Comparison of ENCODE assay signal across 10 cellular contexts in the genomic region with DNA sequence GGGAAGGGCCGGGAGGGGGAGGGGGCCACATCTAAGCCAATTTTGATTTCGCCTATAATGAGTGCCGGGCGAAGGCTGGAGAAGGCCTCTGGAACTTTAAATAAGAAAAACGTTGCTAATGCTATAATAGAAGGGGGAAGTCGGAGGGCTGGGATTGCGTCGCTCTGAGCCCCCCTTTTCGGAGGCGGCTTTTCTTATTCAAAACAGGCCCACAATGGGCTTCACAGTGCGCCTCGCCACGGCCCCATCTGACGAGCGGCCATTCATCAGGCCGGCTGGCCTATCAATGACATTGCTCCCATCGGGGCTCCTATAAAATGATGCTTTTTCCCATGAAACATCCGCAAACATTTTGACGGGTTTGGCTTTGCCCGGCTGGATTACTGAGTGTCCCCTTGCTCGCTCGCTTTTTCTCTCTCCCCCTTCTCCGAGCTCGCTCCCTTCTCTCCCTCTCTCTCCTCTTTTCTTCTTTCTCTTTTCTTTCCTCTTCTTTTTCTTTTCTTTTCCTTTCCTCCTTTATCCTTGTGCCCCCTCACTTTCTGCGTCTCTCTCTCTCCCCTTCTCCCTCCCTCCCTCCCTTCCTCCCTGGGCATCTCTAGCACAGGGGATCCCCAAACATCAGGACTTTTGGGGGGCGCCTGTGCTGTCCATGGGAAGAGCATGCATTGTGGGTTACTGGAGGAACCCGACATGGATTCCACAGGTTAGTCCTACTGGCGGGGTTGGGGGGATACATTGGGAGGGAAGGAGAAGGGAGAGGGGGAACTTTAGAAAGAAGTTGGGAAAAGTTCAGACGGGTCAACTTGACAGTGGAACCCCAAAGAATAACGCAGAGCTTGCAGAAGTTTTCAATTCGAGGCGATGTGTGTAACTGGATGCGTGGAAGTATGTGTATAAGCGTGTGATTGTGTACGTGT. TPM values are rescaled to one million over a fixed set of nuclear protein-coding genes. Genes with fewer than 3 reads are reported as not detected.
DNase-seq lines count a peak whose midpoint lies in the region; ATAC-seq and TF ChIP-seq lines count a peak whose summit lies in the region.
"Had no signal": no experiment of that assay in that cellular context is flagged by ENCODE, and none has a peak within 500 bp of the region (broad histone marks: within the 10 kb centered on the region; RNA-seq: fewer than 3 reads in every experiment).

RFX4 (plus strand) TSS at position 344 of the 917 bp plus-strand sequence; CDS start at position 661, 317 bp downstream.

- no peaks in the 10 kb centered on the region for H3K36me3 Mint-ChIP-seq in CD4-positive, alpha-beta T cell (ENCODE audit: low read depth)

- no peak within 1 kb of the TSS for H2AFZ ChIP-seq in neural cell (ENCODE audit: low read depth, low read length)

- 0% methylated on average over 35 of the region's 35 CpGs for WGBS in ectodermal cell, 2 experiments
- WGBS in adrenal gland, 4 donors = 1 to 5% (median 3%) methylated on average over 31 to 35 of the region's 35 CpGs

- no peaks in the 10 kb centered on the region for H3F3A ChIP-seq in neural cell (ENCODE audit: insufficient read depth, low read length, poor library complexity, severe bottlenecking)

- POLR2A ChIA-PET in CD4-positive, alpha-beta T cell (lab: Charles Lee) = no interaction called here

- TF ChIP-seq CTCF in CD4-positive, alpha-beta T cell (IDR thresholded peaks at IDR 0.05) = no peak
- TF ChIP-seq CTCF in neural cell (IDR thresholded peaks at IDR 0.05; ENCODE audit: poor library complexity, severe bottlenecking) (no peak), adrenal gland (IDR thresholded peaks at IDR 0.05) (no peak)

- no peak for TF ChIP-seq EP300 in neural cell (conservative IDR thresholded peaks at IDR 0.05; ENCODE audit: poor library complexity, severe bottlenecking)

- H3K36me3 ChIP-seq in MG63 (no peaks in the 10 kb centered on the region), ectodermal cell (ENCODE audit: control insufficient read depth, insufficient read depth, low read length) (no peaks in the 10 kb centered on the region), neural cell (ENCODE audit: insufficient read depth, low read length) (no peaks in the 10 kb centered on the region), adrenal gland (replicated peaks in 1 of 2) (no peaks in the 10 kb centered on the region)
- H3K36me3 ChIP-seq: WERI-Rb-1 had no signal

- H3K4me2 ChIP-seq in neural cell (ENCODE audit: low read length) = peak within 1 kb of the TSS; percentile 30

- ATAC-seq in CD4-positive, alpha-beta T cell (ENCODE audit: poor library complexity) = no peak
- no peak for ATAC-seq in activated CD4-positive, CD25-positive, alpha-beta regulatory T cell treated with anti-CD3 and anti-CD28 coated beads, Interleukin-2, amount 50 U/mL, for 24 hours

- DNase-seq in CD4-positive, alpha-beta T cell = no peak
- DNase-seq in MG63 (no peak), NCI-H1048 (lab: John Stamatoyannopoulos, UW) (no peak), adrenal gland (no peak)
- no peak for DNase-seq in stimulated activated naive CD4-positive, alpha-beta T cell (lab: John Stamatoyannopoulos, UW)
- DNase-seq: WERI-Rb-1 had no signal

- H3K27me3 Mint-ChIP-seq in CD4-positive, alpha-beta T cell = peaks cover 78% of the 10 kb centered on the region

- peaks cover 91% of the 10 kb centered on the region for H3K27me3 ChIP-seq in CD4-positive, alpha-beta T cell (ENCODE audit: control insufficient read depth, insufficient read depth, low read length)
- H3K27me3 ChIP-seq in MG63 (peaks cover 63% of the 10 kb centered on the region), ectodermal cell (ENCODE audit: control insufficient read depth, insufficient read depth, low read length, poor library complexity, severe bottlenecking) (peaks cover 94% of the 10 kb centered on the region), neural cell (ENCODE audit: insufficient read depth, low read depth, low read length) (peaks cover 94% of the 10 kb centered on the region), adrenal gland (peaks cover 94% of the 10 kb centered on the region)

- H3K9me3 ChIP-seq in CD4-positive, alpha-beta T cell (ENCODE audit: control insufficient read depth, low read length) = no peaks in the 10 kb centered on the region
- H3K9me3 ChIP-seq in MG63 (no peaks in the 10 kb centered on the region), ectodermal cell (ENCODE audit: control insufficient read depth, low read length) (no peaks in the 10 kb centered on the region), neural cell (ENCODE audit: low read length) (no peaks in the 10 kb centered on the region), adrenal gland (replicated peaks in 1 of 3) (no peaks in the 10 kb centered on the region)

- H3K4me3 ChIP-seq in MG63 = peak within 1 kb of the TSS; percentile 33
- peak within 1 kb of the TSS; percentile 53 for H3K4me3 ChIP-seq in ectodermal cell (ENCODE audit: insufficient read depth, low read depth, low read length)
- peak within 1 kb of the TSS; percentile 65 for H3K4me3 ChIP-seq in neural cell (ENCODE audit: low read length)
- peak within 1 kb of the TSS in 1 of 4 donors; percentile 42 for H3K4me3 ChIP-seq in adrenal gland

- no peaks in the 10 kb centered on the region for H3K9me3 Mint-ChIP-seq in CD4-positive, alpha-beta T cell

- no peak within 1 kb of the TSS for H3K9ac ChIP-seq in neural cell (ENCODE audit: low read length)

- H3K27ac ChIP-seq in CD4-positive, alpha-beta T cell (ENCODE audit: low read depth, low read length) = no peak within 1 kb of the TSS
- peak within 1 kb of the TSS; percentile 88 for H3K27ac ChIP-seq in ectodermal cell (ENCODE audit: insufficient read depth, low read depth, low read length, poor library complexity, severe bottlenecking)
- no peak within 1 kb of the TSS for H3K27ac ChIP-seq in neural cell (ENCODE audit: low read length)
- no peak within 1 kb of the TSS for H3K27ac ChIP-seq in adrenal gland
- H3K27ac ChIP-seq: WERI-Rb-1 had no signal

- no peaks in the 10 kb centered on the region for H3K79me2 ChIP-seq in neural cell (replicated peaks; ENCODE audit: insufficient read depth, low read length)

- no peak for TF ChIP-seq RAD21 in neural cell (conservative IDR thresholded peaks at IDR 0.05)

- H3K4me3 Mint-ChIP-seq in CD4-positive, alpha-beta T cell = peak within 1 kb of the TSS; percentile 65

- no peak for TF ChIP-seq POLR2A in adrenal gland (IDR thresholded peaks at IDR 0.05)

- H3K27ac Mint-ChIP-seq in CD4-positive, alpha-beta T cell = no peak within 1 kb of the TSS

- intact Hi-C loops in CD4-positive, alpha-beta T cell (cut with DNase I, micrococcal nuclease) = no loop called here
- intact Hi-C loops in adrenal gland (cut with DNase I) = no loop called here

- H3K9me2 ChIP-seq in neural cell (ENCODE audit: insufficient read depth, low read length) = no peaks in the 10 kb centered on the region

- peaks cover 41% of the 10 kb centered on the region for H3K4me1 Mint-ChIP-seq in CD4-positive, alpha-beta T cell (ENCODE audit: low read depth)

- peaks cover 10% of the 10 kb centered on the region for H3K4me1 ChIP-seq in ectodermal cell (ENCODE audit: control insufficient read depth, insufficient read depth, low read length)
- peaks cover 29 to 36% of the 10 kb centered on the region in 2 donors for H3K4me1 ChIP-seq in adrenal gland (replicated peaks in 1 of 2)

- no peaks in the 10 kb centered on the region for H4K20me1 ChIP-seq in neural cell (ENCODE audit: insufficient read depth)

- CTCF ChIA-PET in CD4-positive, alpha-beta T cell (lab: Charles Lee) = no interaction called here

TF ChIP-seq in neural cell, 6 proteins besides CTCF, POLR2A, EP300 and RAD21:
- no peak for TF ChIP-seq SMC3 (conservative IDR thresholded peaks at IDR 0.05; ENCODE audit: poor library complexity)
- TF ChIP-seq POLR2AphosphoS5 (IDR thresholded peaks at IDR 0.05) = no peak
- no peak for TF ChIP-seq EZH2 (IDR thresholded peaks at IDR 0.05; ENCODE audit: borderline replicate concordance, insufficient read depth, low read length, poor library complexity, severe bottlenecking)
- no peak for TF ChIP-seq TAF1 (IDR thresholded peaks at IDR 0.05; ENCODE audit: low read depth)
- TF ChIP-seq, protein P1, sequence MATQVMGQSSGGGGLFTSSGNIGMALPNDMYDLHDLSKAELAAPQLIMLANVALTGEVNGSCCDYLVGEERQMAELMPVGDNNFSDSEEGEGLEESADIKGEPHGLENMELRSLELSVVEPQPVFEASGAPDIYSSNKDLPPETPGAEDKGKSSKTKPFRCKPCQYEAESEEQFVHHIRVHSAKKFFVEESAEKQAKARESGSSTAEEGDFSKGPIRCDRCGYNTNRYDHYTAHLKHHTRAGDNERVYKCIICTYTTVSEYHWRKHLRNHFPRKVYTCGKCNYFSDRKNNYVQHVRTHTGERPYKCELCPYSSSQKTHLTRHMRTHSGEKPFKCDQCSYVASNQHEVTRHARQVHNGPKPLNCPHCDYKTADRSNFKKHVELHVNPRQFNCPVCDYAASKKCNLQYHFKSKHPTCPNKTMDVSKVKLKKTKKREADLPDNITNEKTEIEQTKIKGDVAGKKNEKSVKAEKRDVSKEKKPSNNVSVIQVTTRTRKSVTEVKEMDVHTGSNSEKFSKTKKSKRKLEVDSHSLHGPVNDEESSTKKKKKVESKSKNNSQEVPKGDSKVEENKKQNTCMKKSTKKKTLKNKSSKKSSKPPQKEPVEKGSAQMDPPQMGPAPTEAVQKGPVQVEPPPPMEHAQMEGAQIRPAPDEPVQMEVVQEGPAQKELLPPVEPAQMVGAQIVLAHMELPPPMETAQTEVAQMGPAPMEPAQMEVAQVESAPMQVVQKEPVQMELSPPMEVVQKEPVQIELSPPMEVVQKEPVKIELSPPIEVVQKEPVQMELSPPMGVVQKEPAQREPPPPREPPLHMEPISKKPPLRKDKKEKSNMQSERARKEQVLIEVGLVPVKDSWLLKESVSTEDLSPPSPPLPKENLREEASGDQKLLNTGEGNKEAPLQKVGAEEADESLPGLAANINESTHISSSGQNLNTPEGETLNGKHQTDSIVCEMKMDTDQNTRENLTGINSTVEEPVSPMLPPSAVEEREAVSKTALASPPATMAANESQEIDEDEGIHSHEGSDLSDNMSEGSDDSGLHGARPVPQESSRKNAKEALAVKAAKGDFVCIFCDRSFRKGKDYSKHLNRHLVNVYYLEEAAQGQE (IDR thresholded peaks at IDR 0.05; ENCODE audit: borderline replicate concordance) = no peak
- TF ChIP-seq MXI1 (conservative IDR thresholded peaks at IDR 0.05; ENCODE audit: poor library complexity, severe bottlenecking) = no peak

RNA-seq across cellular contexts. Expression of gene RFX4, which starts in this region (rescaled TPM):
- total RNA-seq in CD4-positive, alpha-beta T cell = not detected
- total RNA-seq in MG63 (2014; rRNA removed; shearing (Covaris generic); ENCODE audit: low replicate concordance) = not detected in 2 replicates
- polyA plus RNA-seq in ectodermal cell (2013, experiment 1 of 4) = 36.6 TPM
- 29.0 TPM for polyA plus RNA-seq in ectodermal cell (2013, experiment 2 of 4)
- polyA plus RNA-seq in ectodermal cell (2013, experiment 3 of 4) = 41.2 TPM
- 50.1 TPM for polyA plus RNA-seq in ectodermal cell (2013, experiment 4 of 4)
- polyA plus RNA-seq in neural cell = 0.22 TPM in 1 of 2 replicates, not detected in the other
- 0.49 and 1.4 TPM in 2 replicates for polyA minus RNA-seq in neural cell
- not detected for total RNA-seq in adrenal gland
- polyA plus RNA-seq in adrenal gland = under 1 TPM in 1 of 3 donors, not detected in 2; 0.08 TPM
- total RNA-seq: renal cortical epithelial cell had no signal
